15 cellular contexts compared by ENCODE assay signal in the genomic region with DNA sequence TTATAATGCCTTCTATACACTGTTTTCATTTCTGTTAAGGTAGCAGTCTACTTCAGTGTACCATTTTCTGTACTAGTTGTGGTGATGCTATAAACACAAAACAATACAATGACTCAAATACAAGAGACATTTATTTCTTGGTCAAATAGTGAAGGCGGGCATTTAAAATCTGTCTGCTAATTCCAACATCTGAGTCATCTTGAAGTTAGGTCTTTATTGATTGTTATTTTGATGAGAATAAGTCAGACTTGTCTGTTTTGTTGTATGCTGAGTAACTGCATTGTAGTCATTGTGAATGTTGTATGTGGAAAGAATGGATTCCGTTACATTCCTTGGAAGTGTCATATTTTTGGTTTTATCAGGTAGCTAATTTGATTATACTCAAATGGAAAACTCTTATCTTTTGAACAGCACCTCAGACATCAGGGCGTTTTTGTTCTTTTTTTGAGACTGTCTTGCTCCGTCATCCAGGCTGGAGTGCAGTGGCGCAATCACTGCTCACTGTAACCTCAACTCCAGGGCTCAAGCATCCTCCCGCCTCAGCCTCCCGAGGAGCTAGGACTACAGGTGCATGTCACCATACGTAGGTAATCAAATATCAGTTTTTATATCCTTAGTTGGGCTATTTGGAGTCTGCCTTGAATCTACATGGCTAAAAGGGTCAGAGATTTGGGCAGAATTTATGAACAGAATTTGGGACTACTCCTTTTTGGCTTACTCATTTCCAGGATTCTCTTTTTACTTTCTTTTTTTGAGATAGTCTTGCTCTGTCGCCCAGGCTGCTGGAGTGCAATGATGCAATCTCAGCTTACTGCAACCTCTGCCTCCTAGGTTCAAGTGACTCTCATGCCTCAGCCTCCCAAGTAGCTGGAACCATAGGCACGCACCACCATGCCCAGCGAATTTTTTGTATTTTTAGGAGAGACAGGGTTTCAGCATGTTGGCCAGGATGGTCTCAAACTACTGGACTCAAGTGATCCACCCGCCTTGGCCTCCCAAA.
"Had no signal": no experiment of that assay in that cellular context is flagged by ENCODE, and none has a peak within 500 bp of the region (broad histone marks: within the 10 kb centered on the region; RNA-seq: fewer than 3 reads in every experiment).

No MANE protein-coding gene starts in this region.

- ATAC-seq: natural killer cell treated with Interleukin-12 subunit alpha and Interleukin-12 subunit beta and Interleukin-15 and Interleukin-18, amount 100 ng/mL, for 72 hours had no signal

- H3K4me3 Mint-ChIP-seq: activated naive CD8-positive, alpha-beta T cell treated with anti-CD3 and anti-CD28 coated beads for 36 hours; effector memory CD8-positive, alpha-beta T cell; natural killer cell treated with Interleukin-12 subunit alpha and Interleukin-12 subunit beta and Interleukin-15 and Interleukin-18, amount 100 ng/mL, for 72 hours had no signal

- H3K36me3 Mint-ChIP-seq: natural killer cell treated with Interleukin-12 subunit alpha and Interleukin-12 subunit beta and Interleukin-15 and Interleukin-18, amount 100 ng/mL, for 72 hours had no signal

- H3K4me3 ChIP-seq: body of pancreas, lung, tibial nerve had no signal

- H3K27ac Mint-ChIP-seq: activated naive CD8-positive, alpha-beta T cell treated with anti-CD3 and anti-CD28 coated beads for 36 hours; effector memory CD8-positive, alpha-beta T cell; natural killer cell treated with Interleukin-12 subunit alpha and Interleukin-12 subunit beta and Interleukin-15 and Interleukin-18, amount 100 ng/mL, for 72 hours had no signal

- H3K27me3 Mint-ChIP-seq: activated naive CD8-positive, alpha-beta T cell treated with anti-CD3 and anti-CD28 coated beads for 36 hours; effector memory CD8-positive, alpha-beta T cell; natural killer cell treated with Interleukin-12 subunit alpha and Interleukin-12 subunit beta and Interleukin-15 and Interleukin-18, amount 100 ng/mL, for 72 hours had no signal

- FAIRE-seq: frontal cortex, kidney had no signal

- DNase-seq: activated CD4-positive, alpha-beta T cell treated with anti-CD3 and anti-CD28 coated beads for 1 hour; activated CD4-positive, alpha-beta T cell treated with anti-CD3 and anti-CD28 coated beads, Interleukin-2, amount 50 U/mL, for 4 hours; activated naive CD8-positive, alpha-beta T cell treated with anti-CD3 and anti-CD28 coated beads for 36 hours; amniotic stem cell; body of pancreas; kidney; stimulated activated CD8-positive, alpha-beta memory T cell treated with anti-CD3 and anti-CD28 coated beads, Interleukin-4, amount 100 ng/mL, for 48 hours; stimulated activated naive CD4-positive, alpha-beta T cell treated with Interleukin-2 at 50 U/mL for 16 hours; T-helper 2 cell; WERI-Rb-1 had no signal

- H3K9me3 Mint-ChIP-seq: activated naive CD8-positive, alpha-beta T cell treated with anti-CD3 and anti-CD28 coated beads for 36 hours; effector memory CD8-positive, alpha-beta T cell; natural killer cell treated with Interleukin-12 subunit alpha and Interleukin-12 subunit beta and Interleukin-15 and Interleukin-18, amount 100 ng/mL, for 72 hours had no signal
